Comparison of ENCODE assay signal across 1 cellular context in the genomic region with DNA sequence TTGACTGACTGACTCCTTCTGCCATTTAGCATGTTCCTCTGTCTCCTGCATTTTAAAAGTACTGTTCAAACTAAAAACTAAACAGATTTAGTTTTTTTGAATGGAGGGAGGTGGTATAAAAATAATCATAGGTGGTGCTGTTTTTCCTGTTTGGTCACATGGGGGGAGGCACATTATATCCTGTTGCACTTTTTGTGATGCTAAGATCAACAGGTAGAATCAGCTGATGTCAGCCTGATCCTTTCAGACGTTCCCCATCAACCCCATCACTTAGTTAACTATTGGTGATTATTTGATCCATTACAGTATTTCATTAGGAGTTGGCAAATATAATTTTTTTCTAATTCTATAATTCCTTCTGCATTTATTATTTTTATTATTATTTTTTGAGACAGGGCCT.
TF ChIP-seq lines count a peak whose summit lies in the region.

No MANE protein-coding gene starts in this region.

TF ChIP-seq in WTC11, 78 proteins besides CTCF, POLR2A, EP300 and RAD21 (continued from another document):
- TF ChIP-seq, protein P1, sequence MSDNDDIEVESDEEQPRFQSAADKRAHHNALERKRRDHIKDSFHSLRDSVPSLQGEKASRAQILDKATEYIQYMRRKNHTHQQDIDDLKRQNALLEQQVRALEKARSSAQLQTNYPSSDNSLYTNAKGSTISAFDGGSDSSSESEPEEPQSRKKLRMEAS (CRISPR knock-in tag; IDR thresholded peaks at IDR 0.05), result no peak
- TF ChIP-seq ZNF138 (CRISPR knock-in tag; conservative IDR thresholded peaks at IDR 0.05) (no peak), FOXK1 (CRISPR knock-in tag; IDR thresholded peaks at IDR 0.05) (no peak), RORB (CRISPR knock-in tag; IDR thresholded peaks at IDR 0.05) (no peak), KAT7 (CRISPR knock-in tag; IDR thresholded peaks at IDR 0.05; ENCODE audit: borderline replicate concordance) (no peak), TP53 (CRISPR knock-in tag; IDR thresholded peaks at IDR 0.05) (no peak)
- TF ChIP-seq, protein P2, sequence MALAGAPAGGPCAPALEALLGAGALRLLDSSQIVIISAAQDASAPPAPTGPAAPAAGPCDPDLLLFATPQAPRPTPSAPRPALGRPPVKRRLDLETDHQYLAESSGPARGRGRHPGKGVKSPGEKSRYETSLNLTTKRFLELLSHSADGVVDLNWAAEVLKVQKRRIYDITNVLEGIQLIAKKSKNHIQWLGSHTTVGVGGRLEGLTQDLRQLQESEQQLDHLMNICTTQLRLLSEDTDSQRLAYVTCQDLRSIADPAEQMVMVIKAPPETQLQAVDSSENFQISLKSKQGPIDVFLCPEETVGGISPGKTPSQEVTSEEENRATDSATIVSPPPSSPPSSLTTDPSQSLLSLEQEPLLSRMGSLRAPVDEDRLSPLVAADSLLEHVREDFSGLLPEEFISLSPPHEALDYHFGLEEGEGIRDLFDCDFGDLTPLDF (CRISPR knock-in tag; IDR thresholded peaks at IDR 0.05), result no peak
- TF ChIP-seq, protein P3, sequence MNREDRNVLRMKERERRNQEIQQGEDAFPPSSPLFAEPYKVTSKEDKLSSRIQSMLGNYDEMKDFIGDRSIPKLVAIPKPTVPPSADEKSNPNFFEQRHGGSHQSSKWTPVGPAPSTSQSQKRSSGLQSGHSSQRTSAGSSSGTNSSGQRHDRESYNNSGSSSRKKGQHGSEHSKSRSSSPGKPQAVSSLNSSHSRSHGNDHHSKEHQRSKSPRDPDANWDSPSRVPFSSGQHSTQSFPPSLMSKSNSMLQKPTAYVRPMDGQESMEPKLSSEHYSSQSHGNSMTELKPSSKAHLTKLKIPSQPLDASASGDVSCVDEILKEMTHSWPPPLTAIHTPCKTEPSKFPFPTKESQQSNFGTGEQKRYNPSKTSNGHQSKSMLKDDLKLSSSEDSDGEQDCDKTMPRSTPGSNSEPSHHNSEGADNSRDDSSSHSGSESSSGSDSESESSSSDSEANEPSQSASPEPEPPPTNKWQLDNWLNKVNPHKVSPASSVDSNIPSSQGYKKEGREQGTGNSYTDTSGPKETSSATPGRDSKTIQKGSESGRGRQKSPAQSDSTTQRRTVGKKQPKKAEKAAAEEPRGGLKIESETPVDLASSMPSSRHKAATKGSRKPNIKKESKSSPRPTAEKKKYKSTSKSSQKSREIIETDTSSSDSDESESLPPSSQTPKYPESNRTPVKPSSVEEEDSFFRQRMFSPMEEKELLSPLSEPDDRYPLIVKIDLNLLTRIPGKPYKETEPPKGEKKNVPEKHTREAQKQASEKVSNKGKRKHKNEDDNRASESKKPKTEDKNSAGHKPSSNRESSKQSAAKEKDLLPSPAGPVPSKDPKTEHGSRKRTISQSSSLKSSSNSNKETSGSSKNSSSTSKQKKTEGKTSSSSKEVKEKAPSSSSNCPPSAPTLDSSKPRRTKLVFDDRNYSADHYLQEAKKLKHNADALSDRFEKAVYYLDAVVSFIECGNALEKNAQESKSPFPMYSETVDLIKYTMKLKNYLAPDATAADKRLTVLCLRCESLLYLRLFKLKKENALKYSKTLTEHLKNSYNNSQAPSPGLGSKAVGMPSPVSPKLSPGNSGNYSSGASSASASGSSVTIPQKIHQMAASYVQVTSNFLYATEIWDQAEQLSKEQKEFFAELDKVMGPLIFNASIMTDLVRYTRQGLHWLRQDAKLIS (CRISPR knock-in tag; IDR thresholded peaks at IDR 0.05; ENCODE audit: borderline replicate concordance), result no peak
